Comparison of ENCODE assay signal across 8 cellular contexts in genomic region chrX:40646489-40647306, GRCh38. TPM values are rescaled to one million over a fixed set of nuclear protein-coding genes. Genes with fewer than 3 reads are reported as not detected.
DNase-seq lines count a peak whose midpoint lies in the region; ATAC-seq, FAIRE-seq and TF ChIP-seq lines count a peak whose summit lies in the region.

No MANE protein-coding gene starts in this region.

- peak overlapping the region; percentile 72 for H3K9ac ChIP-seq in SK-N-MC (ENCODE audit: insufficient read length)
- H3K9ac ChIP-seq in adipocyte (ENCODE audit: low read length) = peak overlapping the region; percentile 87

- TF ChIP-seq POLR2A in A549 (IDR thresholded peaks at IDR 0.05; ENCODE audit: low read length) (no peak), prostate gland (IDR thresholded peaks at IDR 0.05) (no peak)

- no peaks in the 10 kb centered on the region for H3K36me3 ChIP-seq in SK-N-MC (ENCODE audit: insufficient read depth, low read length)
- no peaks in the 10 kb centered on the region for H3K36me3 ChIP-seq in adipocyte (ENCODE audit: control insufficient read depth, insufficient read depth, low read length, severe bottlenecking)
- peaks cover 0 to 16% (median 0%) of the 10 kb centered on the region in 9 donors for H3K36me3 ChIP-seq in heart right ventricle
- no peaks in the 10 kb centered on the region for H3K36me3 ChIP-seq in prostate gland

- H3K4me2 ChIP-seq in A549 = peak overlapping the region; percentile 97

- ATAC-seq in A549 = peak; percentile 60 to 64
- peak; percentile 22 for ATAC-seq in GM18909 (IDR thresholded peaks at IDR 0.05; ENCODE audit: poor library complexity, unreplicated experiment)
- peak; percentile 26 for ATAC-seq in HG03139 (IDR thresholded peaks at IDR 0.05; ENCODE audit: unreplicated experiment)
- ATAC-seq in heart right ventricle = peak; percentile 34 to 61 (median 47)

- no peaks in the 10 kb centered on the region for H3K9me3 ChIP-seq in A549
- H3K9me3 ChIP-seq in SK-N-MC (ENCODE audit: low read depth, low read length) = no peaks in the 10 kb centered on the region
- H3K9me3 ChIP-seq in adipocyte (ENCODE audit: control insufficient read depth, low read length) = no peaks in the 10 kb centered on the region
- no peaks in the 10 kb centered on the region for H3K9me3 ChIP-seq in heart right ventricle
- no peaks in the 10 kb centered on the region for H3K9me3 ChIP-seq in prostate gland

- 1% methylated on average over 24 of the region's 33 CpGs for WGBS in A549 (ENCODE audit: missing lambda C conversion rate)
- WGBS in heart right ventricle, 2 donors = 1% methylated on average over 32 to 33 of the region's 33 CpGs
- under 1% methylated on average over 18 of the region's 33 CpGs for WGBS in prostate gland

- peak; percentile 10 to 18 for DNase-seq in A549 (ENCODE audit: low read depth in 1 of 2, low spot score in 1 of 2)
- DNase-seq in SK-N-MC (ENCODE audit: low read depth, low spot score) = no peak
- peak; percentile 50 for DNase-seq in adipocyte (ENCODE audit: low read depth)
- peak; percentile 8 to 39 for DNase-seq in heart right ventricle
- DNase-seq in prostate gland (ENCODE audit: low spot score) = peak; percentile 17
- no peak for DNase-seq in NCI-H446 (lab: John Stamatoyannopoulos, UW)

- intact Hi-C loops in heart right ventricle (cut with DNase I) = loop anchor here in 4 of 10 donors (5.0 to 10.0 kb wide), 2 partner anchors 102 to 471 kb away; no protein-coding TSS in a partner anchor
- intact Hi-C loops in prostate gland (cut with DNase I) = no loop called here

- TF ChIP-seq RAD21 in A549 (conservative IDR thresholded peaks at IDR 0.05 in 1 of 2, IDR thresholded peaks at IDR 0.05 in 1 of 2) = no peak

- CTCF ChIA-PET in A549 (lab: Yijun Ruan, JAX) = interaction anchor here (1.0 to 2.1 kb wide), 2 partner anchors 17 to 147 kb away, joined by 4 to 10 read pairs; no protein-coding TSS in a partner anchor

- H3K4me3 ChIP-seq in A549 = peak overlapping the region; percentile 97
- peak overlapping the region; percentile 80 for H3K4me3 ChIP-seq in SK-N-MC
- peak overlapping the region; percentile 88 for H3K4me3 ChIP-seq in adipocyte (ENCODE audit: low read length)
- peak overlapping the region; percentile 67 to 88 (median 78) for H3K4me3 ChIP-seq in heart right ventricle
- peak overlapping the region; percentile 64 to 69 for H3K4me3 ChIP-seq in prostate gland

- POLR2A ChIA-PET in A549 (lab: Yijun Ruan, JAX) = interaction anchor here (0.7 to 1.4 kb wide), 2 partner anchors 438 to 837 kb away, joined by 3 to 5 read pairs; no protein-coding TSS in a partner anchor

- peak; percentile 63 for FAIRE-seq in A549 (lab: Jason Lieb, UNC)

- TF ChIP-seq EP300 in A549 (IDR thresholded peaks at IDR 0.05) = no peak

- peak overlapping the region; percentile 86 to 96 for H3K27ac ChIP-seq in A549
- H3K27ac ChIP-seq in SK-N-MC = no peak overlapping the region
- peak overlapping the region; percentile 54 to 91 (median 82) for H3K27ac ChIP-seq in heart right ventricle
- peak overlapping the region; percentile 80 to 81 for H3K27ac ChIP-seq in prostate gland

- peaks cover 19% of the 10 kb centered on the region for H3K4me1 ChIP-seq in A549
- peaks cover 26% of the 10 kb centered on the region for H3K4me1 ChIP-seq in adipocyte (ENCODE audit: control insufficient read depth, insufficient read depth, low read length)
- H3K4me1 ChIP-seq in heart right ventricle = peaks cover 0 to 52% (median 28%) of the 10 kb centered on the region in 9 donors
- H3K4me1 ChIP-seq in prostate gland (replicated peaks) = no peaks in the 10 kb centered on the region

- peaks cover 7% of the 10 kb centered on the region for H3K27me3 ChIP-seq in adipocyte (replicated peaks; ENCODE audit: control insufficient read depth, insufficient read depth, low read length)
- peaks cover 0 to 10% (median 0%) of the 10 kb centered on the region in 7 donors for H3K27me3 ChIP-seq in heart right ventricle
- H3K27me3 ChIP-seq in prostate gland (replicated peaks; ENCODE audit: insufficient read depth) = no peaks in the 10 kb centered on the region

- TF ChIP-seq CTCF in A549 (IDR thresholded peaks at IDR 0.05) (no peak), heart right ventricle (IDR thresholded peaks at IDR 0.05) (no peak), prostate gland (IDR thresholded peaks at IDR 0.05) (no peak)

TF ChIP-seq in A549, 52 proteins besides CTCF, POLR2A, EP300 and RAD21 (continues in another document):
- TF ChIP-seq MYC (IDR thresholded peaks at IDR 0.05; ENCODE audit: borderline replicate concordance, low read length) = no peak
- no peak for TF ChIP-seq MAZ (IDR thresholded peaks at IDR 0.05; ENCODE audit: borderline replicate concordance, low read depth, low read length)
- no peak for TF ChIP-seq BCL3 (IDR thresholded peaks at IDR 0.05)
- no peak for TF ChIP-seq RARB (CRISPR knock-in tag; IDR thresholded peaks at IDR 0.05)
- no peak for TF ChIP-seq USF2 (IDR thresholded peaks at IDR 0.05)
- no peak for TF ChIP-seq NPAS2 (CRISPR knock-in tag; IDR thresholded peaks at IDR 0.05; ENCODE audit: borderline replicate concordance)
- TF ChIP-seq HEYL (CRISPR knock-in tag; IDR thresholded peaks at IDR 0.05) = no peak
- TF ChIP-seq RFX5 (IDR thresholded peaks at IDR 0.05) = no peak
- no peak for TF ChIP-seq TFCP2L1 (CRISPR knock-in tag; IDR thresholded peaks at IDR 0.05)
- TF ChIP-seq MAX (IDR thresholded peaks at IDR 0.05) = no peak
- TF ChIP-seq ZC3H11A (IDR thresholded peaks at IDR 0.05) = no peak
- no peak for TF ChIP-seq CHD4 (IDR thresholded peaks at IDR 0.05; ENCODE audit: borderline replicate concordance)
- TF ChIP-seq CBX2 (IDR thresholded peaks at IDR 0.05; ENCODE audit: borderline replicate concordance, low read depth) = no peak
- no peak for TF ChIP-seq REST (IDR thresholded peaks at IDR 0.05)
- no peak for TF ChIP-seq FOSL2 (IDR thresholded peaks at IDR 0.05)
- TF ChIP-seq FOSL2 (CRISPR knock-in tag; IDR thresholded peaks at IDR 0.05) = no peak

RNA-seq across cellular contexts. Expression of gene CXorf38, which starts 0.7 kb away (rescaled TPM):
- 12.5 and 14.3 TPM in 2 replicates for polyA plus RNA-seq in A549 (2011; rRNA removed)
- 4.7 and 5.9 TPM in 2 replicates for polyA plus RNA-seq in A549 (2012; cell fraction: cytosol; rRNA removed)
- polyA plus RNA-seq in A549 (2012; cell fraction: nucleus; rRNA removed) = 4.5 and 5.8 TPM in 2 replicates
- polyA plus RNA-seq in A549 (2017; fragmentation: RNase III; extraction: RNeasy Plus Mini Kit Qiagen cat#74134 plus additional on column Dnase treatment) = 9.6 to 9.8 TPM (median 9.8 TPM) in 3 replicates
- polyA minus RNA-seq in A549 (2011; rRNA and poly(A)+ RNA removed) = 4.2 and 4.7 TPM in 2 replicates
- 10 to 100 TPM in 1 of 10 donors, 1 to 10 TPM in 9; 3.4 to 11.9 (median 4.9) TPM for total RNA-seq in heart right ventricle
- 1 to 10 TPM; 2.6 to 4.0 TPM for polyA plus RNA-seq in heart right ventricle
- 10 to 100 TPM; 12.4 to 15.1 TPM for total RNA-seq in prostate gland

RNA-seq across cellular contexts. Expression of gene MPC1L, which starts 23.5 kb away (rescaled TPM):
- polyA plus RNA-seq in A549 (2011; rRNA removed) (not detected in 2 replicates), A549 (2017; fragmentation: RNase III; extraction: RNeasy Plus Mini Kit Qiagen cat#74134 plus additional on column Dnase treatment) (not detected in 3 replicates), heart right ventricle (not detected)
- polyA plus RNA-seq in A549 (2012; cell fraction: cytosol; rRNA removed) = not detected in 2 replicates
- polyA plus RNA-seq in A549 (2012; cell fraction: nucleus; rRNA removed) = 0.20 TPM in 1 of 2 replicates, not detected in the other
- not detected in 2 replicates for polyA minus RNA-seq in A549 (2011; rRNA and poly(A)+ RNA removed)
- total RNA-seq in heart right ventricle (not detected), prostate gland (1 to 10 TPM in 1 of 2 donors, not detected in 1; 2.6 TPM)

Comparison
In these comparisons a context has a peak if more than half of its experiments do, and no peak if none do; other contexts are left out.
1. DNase-seq: peak in A549 (2 of 2), adipocyte (single experiment), heart right ventricle (2 of 2) and prostate gland (single experiment); none in SK-N-MC (single experiment) and NCI-H446 (0 of 2).
2. Peak in every context shown above with its lines, with median percentiles within 50 percentile points of each other: ATAC-seq and H3K4me3 ChIP-seq.